Comparison of ENCODE assay signal across 1 cellular context in the genomic region with DNA sequence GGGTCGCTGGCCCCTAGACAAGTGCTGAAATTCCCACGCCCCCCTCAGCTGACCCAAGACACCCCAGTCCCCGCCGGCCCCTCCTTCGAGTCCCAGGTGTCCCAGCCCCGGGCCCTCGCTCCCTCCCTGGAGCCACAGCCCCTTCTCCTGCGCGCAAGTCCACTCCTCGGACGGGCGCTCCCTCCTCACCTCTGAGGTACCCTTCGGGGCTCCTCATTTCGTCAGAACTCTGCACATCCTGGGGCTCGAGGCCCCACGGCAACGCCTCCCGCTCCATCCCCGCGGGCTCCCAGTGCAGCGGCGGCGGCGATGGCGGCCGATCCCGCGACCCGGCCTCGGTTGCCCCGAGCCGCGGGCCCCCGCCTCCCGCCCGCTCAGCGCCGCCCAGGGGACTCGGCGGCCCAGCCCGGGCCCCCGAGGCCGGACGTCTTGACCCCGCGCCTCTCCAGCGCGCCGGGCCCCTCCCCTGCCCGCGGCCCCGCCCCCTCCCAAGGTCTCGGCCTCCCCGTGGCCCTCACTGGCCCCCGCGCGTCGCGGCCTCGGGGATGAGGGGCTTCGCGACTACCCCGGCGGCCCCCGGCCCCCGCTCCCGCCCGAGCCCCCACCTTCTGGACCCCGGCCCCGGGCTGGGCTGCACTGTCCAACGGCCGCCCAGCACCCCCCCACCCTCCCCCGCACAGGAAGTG.
A peak's percentile ranks its signal among the peaks of the same experiment; 100 is the strongest.
TF ChIP-seq lines count a peak whose summit lies in the region.

A gene (minus strand): TSS at position 430 of the 686 bp plus-strand sequence. CDS start 153 bp downstream, at position 277.

TF ChIP-seq in K562, 482 proteins besides CTCF, POLR2A, EP300 and RAD21 (continued from another document and continues in another):
- TF ChIP-seq, protein P1, sequence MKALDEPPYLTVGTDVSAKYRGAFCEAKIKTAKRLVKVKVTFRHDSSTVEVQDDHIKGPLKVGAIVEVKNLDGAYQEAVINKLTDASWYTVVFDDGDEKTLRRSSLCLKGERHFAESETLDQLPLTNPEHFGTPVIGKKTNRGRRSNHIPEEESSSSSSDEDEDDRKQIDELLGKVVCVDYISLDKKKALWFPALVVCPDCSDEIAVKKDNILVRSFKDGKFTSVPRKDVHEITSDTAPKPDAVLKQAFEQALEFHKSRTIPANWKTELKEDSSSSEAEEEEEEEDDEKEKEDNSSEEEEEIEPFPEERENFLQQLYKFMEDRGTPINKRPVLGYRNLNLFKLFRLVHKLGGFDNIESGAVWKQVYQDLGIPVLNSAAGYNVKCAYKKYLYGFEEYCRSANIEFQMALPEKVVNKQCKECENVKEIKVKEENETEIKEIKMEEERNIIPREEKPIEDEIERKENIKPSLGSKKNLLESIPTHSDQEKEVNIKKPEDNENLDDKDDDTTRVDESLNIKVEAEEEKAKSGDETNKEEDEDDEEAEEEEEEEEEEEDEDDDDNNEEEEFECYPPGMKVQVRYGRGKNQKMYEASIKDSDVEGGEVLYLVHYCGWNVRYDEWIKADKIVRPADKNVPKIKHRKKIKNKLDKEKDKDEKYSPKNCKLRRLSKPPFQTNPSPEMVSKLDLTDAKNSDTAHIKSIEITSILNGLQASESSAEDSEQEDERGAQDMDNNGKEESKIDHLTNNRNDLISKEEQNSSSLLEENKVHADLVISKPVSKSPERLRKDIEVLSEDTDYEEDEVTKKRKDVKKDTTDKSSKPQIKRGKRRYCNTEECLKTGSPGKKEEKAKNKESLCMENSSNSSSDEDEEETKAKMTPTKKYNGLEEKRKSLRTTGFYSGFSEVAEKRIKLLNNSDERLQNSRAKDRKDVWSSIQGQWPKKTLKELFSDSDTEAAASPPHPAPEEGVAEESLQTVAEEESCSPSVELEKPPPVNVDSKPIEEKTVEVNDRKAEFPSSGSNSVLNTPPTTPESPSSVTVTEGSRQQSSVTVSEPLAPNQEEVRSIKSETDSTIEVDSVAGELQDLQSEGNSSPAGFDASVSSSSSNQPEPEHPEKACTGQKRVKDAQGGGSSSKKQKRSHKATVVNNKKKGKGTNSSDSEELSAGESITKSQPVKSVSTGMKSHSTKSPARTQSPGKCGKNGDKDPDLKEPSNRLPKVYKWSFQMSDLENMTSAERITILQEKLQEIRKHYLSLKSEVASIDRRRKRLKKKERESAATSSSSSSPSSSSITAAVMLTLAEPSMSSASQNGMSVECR (CRISPR knock-in tag; IDR thresholded peaks at IDR 0.05) = peak; percentile 93
- TF ChIP-seq, protein P2, sequence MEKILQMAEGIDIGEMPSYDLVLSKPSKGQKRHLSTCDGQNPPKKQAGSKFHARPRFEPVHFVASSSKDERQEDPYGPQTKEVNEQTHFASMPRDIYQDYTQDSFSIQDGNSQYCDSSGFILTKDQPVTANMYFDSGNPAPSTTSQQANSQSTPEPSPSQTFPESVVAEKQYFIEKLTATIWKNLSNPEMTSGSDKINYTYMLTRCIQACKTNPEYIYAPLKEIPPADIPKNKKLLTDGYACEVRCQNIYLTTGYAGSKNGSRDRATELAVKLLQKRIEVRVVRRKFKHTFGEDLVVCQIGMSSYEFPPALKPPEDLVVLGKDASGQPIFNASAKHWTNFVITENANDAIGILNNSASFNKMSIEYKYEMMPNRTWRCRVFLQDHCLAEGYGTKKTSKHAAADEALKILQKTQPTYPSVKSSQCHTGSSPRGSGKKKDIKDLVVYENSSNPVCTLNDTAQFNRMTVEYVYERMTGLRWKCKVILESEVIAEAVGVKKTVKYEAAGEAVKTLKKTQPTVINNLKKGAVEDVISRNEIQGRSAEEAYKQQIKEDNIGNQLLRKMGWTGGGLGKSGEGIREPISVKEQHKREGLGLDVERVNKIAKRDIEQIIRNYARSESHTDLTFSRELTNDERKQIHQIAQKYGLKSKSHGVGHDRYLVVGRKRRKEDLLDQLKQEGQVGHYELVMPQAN (IDR thresholded peaks at IDR 0.05; ENCODE audit: borderline replicate concordance) = peak; percentile 79; the same call in 1 of the 2 replicates
- TF ChIP-seq RBM15 (IDR thresholded peaks at IDR 0.05; ENCODE audit: insufficient read depth, low read length) (no peak), MTA3 (IDR thresholded peaks at IDR 0.05; ENCODE audit: borderline replicate concordance) (peak; percentile 17; the same call in 1 of the 2 replicates), HNRNPH1 (optimal IDR thresholded peaks at IDR 0.05; ENCODE audit: low read depth, low read length) (no peak), YY1 (IDR thresholded peaks at IDR 0.05; ENCODE audit: borderline replicate concordance in 1 of 3, control insufficient read depth in 1 of 3, extremely low read depth in 1 of 3, insufficient read depth in 3 of 3, insufficient read length in 1 of 3, insufficient replicate concordance in 2 of 3, low read depth in 1 of 3, low read length in 2 of 3) (peak in 2 of 3 experiments; percentile 21 to 56), HDAC3 (IDR thresholded peaks at IDR 0.05; ENCODE audit: borderline replicate concordance, partially characterized antibody) (no peak), NFE2 (IDR thresholded peaks at IDR 0.05; ENCODE audit: low read depth) (no peak), OTX1 (CRISPR knock-in tag; IDR thresholded peaks at IDR 0.05) (no peak), KDM5B (IDR thresholded peaks at IDR 0.05; ENCODE audit: insufficient replicate concordance, low read depth, low read length) (peak; percentile 40), SIN3B (IDR thresholded peaks at IDR 0.05; ENCODE audit: low read depth) (peak; percentile 67; the same call in 1 of the 2 replicates), RBBP5 (IDR thresholded peaks at IDR 0.05; ENCODE audit: borderline replicate concordance, insufficient read depth, low read length, poor library complexity, severe bottlenecking) (peak; percentile 77), ZNF668 (CRISPR knock-in tag; IDR thresholded peaks at IDR 0.05) (no peak), NR2C2 (CRISPR knock-in tag; IDR thresholded peaks at IDR 0.05) (no peak), NR2C2 (tag; IDR thresholded peaks at IDR 0.05) (no peak), MED1 (CRISPR knock-in tag; IDR thresholded peaks at IDR 0.05; ENCODE audit: borderline replicate concordance) (no peak), NFIX (CRISPR knock-in tag; IDR thresholded peaks at IDR 0.05; ENCODE audit: low read depth) (no peak), ZNF699 (CRISPR knock-in tag; IDR thresholded peaks at IDR 0.05; ENCODE audit: insufficient replicate concordance) (no peak), ZNF239 (CRISPR knock-in tag; IDR thresholded peaks at IDR 0.05) (no peak), NR2C1 (IDR thresholded peaks at IDR 0.05) (no peak), NR2C1 (tag; IDR thresholded peaks at IDR 0.05) (no peak)
- TF ChIP-seq, protein P3, sequence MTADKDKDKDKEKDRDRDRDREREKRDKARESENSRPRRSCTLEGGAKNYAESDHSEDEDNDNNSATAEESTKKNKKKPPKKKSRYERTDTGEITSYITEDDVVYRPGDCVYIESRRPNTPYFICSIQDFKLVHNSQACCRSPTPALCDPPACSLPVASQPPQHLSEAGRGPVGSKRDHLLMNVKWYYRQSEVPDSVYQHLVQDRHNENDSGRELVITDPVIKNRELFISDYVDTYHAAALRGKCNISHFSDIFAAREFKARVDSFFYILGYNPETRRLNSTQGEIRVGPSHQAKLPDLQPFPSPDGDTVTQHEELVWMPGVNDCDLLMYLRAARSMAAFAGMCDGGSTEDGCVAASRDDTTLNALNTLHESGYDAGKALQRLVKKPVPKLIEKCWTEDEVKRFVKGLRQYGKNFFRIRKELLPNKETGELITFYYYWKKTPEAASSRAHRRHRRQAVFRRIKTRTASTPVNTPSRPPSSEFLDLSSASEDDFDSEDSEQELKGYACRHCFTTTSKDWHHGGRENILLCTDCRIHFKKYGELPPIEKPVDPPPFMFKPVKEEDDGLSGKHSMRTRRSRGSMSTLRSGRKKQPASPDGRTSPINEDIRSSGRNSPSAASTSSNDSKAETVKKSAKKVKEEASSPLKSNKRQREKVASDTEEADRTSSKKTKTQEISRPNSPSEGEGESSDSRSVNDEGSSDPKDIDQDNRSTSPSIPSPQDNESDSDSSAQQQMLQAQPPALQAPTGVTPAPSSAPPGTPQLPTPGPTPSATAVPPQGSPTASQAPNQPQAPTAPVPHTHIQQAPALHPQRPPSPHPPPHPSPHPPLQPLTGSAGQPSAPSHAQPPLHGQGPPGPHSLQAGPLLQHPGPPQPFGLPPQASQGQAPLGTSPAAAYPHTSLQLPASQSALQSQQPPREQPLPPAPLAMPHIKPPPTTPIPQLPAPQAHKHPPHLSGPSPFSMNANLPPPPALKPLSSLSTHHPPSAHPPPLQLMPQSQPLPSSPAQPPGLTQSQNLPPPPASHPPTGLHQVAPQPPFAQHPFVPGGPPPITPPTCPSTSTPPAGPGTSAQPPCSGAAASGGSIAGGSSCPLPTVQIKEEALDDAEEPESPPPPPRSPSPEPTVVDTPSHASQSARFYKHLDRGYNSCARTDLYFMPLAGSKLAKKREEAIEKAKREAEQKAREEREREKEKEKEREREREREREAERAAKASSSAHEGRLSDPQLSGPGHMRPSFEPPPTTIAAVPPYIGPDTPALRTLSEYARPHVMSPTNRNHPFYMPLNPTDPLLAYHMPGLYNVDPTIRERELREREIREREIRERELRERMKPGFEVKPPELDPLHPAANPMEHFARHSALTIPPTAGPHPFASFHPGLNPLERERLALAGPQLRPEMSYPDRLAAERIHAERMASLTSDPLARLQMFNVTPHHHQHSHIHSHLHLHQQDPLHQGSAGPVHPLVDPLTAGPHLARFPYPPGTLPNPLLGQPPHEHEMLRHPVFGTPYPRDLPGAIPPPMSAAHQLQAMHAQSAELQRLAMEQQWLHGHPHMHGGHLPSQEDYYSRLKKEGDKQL (CRISPR knock-in tag; IDR thresholded peaks at IDR 0.05; ENCODE audit: borderline replicate concordance) = no peak
- TF ChIP-seq, protein P4, sequence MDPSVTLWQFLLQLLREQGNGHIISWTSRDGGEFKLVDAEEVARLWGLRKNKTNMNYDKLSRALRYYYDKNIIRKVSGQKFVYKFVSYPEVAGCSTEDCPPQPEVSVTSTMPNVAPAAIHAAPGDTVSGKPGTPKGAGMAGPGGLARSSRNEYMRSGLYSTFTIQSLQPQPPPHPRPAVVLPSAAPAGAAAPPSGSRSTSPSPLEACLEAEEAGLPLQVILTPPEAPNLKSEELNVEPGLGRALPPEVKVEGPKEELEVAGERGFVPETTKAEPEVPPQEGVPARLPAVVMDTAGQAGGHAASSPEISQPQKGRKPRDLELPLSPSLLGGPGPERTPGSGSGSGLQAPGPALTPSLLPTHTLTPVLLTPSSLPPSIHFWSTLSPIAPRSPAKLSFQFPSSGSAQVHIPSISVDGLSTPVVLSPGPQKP (CRISPR knock-in tag; IDR thresholded peaks at IDR 0.05) = no peak
- TF ChIP-seq, protein P5, sequence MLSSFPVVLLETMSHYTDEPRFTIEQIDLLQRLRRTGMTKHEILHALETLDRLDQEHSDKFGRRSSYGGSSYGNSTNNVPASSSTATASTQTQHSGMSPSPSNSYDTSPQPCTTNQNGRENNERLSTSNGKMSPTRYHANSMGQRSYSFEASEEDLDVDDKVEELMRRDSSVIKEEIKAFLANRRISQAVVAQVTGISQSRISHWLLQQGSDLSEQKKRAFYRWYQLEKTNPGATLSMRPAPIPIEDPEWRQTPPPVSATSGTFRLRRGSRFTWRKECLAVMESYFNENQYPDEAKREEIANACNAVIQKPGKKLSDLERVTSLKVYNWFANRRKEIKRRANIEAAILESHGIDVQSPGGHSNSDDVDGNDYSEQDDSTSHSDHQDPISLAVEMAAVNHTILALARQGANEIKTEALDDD (IDR thresholded peaks at IDR 0.05) = no peak
- TF ChIP-seq, protein P6, sequence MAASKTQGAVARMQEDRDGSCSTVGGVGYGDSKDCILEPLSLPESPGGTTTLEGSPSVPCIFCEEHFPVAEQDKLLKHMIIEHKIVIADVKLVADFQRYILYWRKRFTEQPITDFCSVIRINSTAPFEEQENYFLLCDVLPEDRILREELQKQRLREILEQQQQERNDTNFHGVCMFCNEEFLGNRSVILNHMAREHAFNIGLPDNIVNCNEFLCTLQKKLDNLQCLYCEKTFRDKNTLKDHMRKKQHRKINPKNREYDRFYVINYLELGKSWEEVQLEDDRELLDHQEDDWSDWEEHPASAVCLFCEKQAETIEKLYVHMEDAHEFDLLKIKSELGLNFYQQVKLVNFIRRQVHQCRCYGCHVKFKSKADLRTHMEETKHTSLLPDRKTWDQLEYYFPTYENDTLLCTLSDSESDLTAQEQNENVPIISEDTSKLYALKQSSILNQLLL (CRISPR knock-in tag; IDR thresholded peaks at IDR 0.05; ENCODE audit: borderline replicate concordance) = no peak
- TF ChIP-seq, protein P7, sequence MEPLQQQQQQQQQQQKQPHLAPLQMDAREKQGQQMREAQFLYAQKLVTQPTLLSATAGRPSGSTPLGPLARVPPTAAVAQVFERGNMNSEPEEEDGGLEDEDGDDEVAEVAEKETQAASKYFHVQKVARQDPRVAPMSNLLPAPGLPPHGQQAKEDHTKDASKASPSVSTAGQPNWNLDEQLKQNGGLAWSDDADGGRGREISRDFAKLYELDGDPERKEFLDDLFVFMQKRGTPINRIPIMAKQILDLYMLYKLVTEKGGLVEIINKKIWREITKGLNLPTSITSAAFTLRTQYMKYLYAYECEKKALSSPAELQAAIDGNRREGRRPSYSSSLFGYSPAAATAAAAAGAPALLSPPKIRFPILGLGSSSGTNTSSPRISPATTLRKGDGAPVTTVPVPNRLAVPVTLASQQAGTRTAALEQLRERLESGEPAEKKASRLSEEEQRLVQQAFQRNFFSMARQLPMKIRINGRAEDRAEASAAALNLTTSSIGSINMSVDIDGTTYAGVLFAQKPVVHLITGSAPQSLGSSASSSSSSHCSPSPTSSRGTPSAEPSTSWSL (CRISPR knock-in tag; IDR thresholded peaks at IDR 0.05; ENCODE audit: borderline replicate concordance) = no peak
- TF ChIP-seq, protein P8, sequence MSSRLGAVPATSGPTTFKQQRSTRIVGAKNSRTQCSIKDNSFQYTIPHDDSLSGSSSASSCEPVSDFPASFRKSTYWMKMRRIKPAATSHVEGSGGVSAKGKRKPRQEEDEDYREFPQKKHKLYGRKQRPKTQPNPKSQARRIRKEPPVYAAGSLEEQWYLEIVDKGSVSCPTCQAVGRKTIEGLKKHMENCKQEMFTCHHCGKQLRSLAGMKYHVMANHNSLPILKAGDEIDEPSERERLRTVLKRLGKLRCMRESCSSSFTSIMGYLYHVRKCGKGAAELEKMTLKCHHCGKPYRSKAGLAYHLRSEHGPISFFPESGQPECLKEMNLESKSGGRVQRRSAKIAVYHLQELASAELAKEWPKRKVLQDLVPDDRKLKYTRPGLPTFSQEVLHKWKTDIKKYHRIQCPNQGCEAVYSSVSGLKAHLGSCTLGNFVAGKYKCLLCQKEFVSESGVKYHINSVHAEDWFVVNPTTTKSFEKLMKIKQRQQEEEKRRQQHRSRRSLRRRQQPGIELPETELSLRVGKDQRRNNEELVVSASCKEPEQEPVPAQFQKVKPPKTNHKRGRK (tag; IDR thresholded peaks at IDR 0.05) = no peak
- TF ChIP-seq, protein P9, sequence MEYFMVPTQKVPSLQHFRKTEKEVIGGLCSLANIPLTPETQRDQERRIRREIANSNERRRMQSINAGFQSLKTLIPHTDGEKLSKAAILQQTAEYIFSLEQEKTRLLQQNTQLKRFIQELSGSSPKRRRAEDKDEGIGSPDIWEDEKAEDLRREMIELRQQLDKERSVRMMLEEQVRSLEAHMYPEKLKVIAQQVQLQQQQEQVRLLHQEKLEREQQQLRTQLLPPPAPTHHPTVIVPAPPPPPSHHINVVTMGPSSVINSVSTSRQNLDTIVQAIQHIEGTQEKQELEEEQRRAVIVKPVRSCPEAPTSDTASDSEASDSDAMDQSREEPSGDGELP (CRISPR knock-in tag; IDR thresholded peaks at IDR 0.05; ENCODE audit: borderline replicate concordance) = peak; percentile 86
